Comparison of ENCODE assay signal across 11 cellular contexts in genomic region chr12:117118838-117119591, GRCh38. TPM values are rescaled to one million over a fixed set of nuclear protein-coding genes. Genes with fewer than 3 reads are reported as not detected.
DNase-seq lines count a peak whose midpoint lies in the region; ATAC-seq and TF ChIP-seq lines count a peak whose summit lies in the region.
"Had no signal": no experiment of that assay in that cellular context is flagged by ENCODE, and none has a peak within 500 bp of the region (broad histone marks: within the 10 kb centered on the region; RNA-seq: fewer than 3 reads in every experiment).

No MANE protein-coding gene starts in this region.

- peak; percentile 7 to 67 (median 58) for ATAC-seq in heart left ventricle
- ATAC-seq in sciatic nerve: peak; percentile 38
- no peak for ATAC-seq in HG03095 (IDR thresholded peaks at IDR 0.05; ENCODE audit: unreplicated experiment)

- peak; percentile 15 for DNase-seq in NCI-H748 (lab: John Stamatoyannopoulos, UW; ENCODE audit: unreplicated experiment)
- DNase-seq in NCI-H748 treated with DMSO at 0.1 percent for 48 hours (lab: John Stamatoyannopoulos, UW): no peak
- peak; percentile 49 for DNase-seq in NT2/D1 (ENCODE audit: low read depth, low spot score)
- DNase-seq in heart left ventricle: peak in 2 of 5 donors; percentile 46 to 55
- DNase-seq in sciatic nerve (ENCODE audit: low spot score): no peak
- DNase-seq in SIG-M5 treated with dmso at 0.1 percent for 504 hours (lab: John Stamatoyannopoulos, UW; ENCODE audit: unreplicated experiment): no peak
- DNase-seq in activated CD8-positive, alpha-beta memory T cell treated with anti-CD3 and anti-CD28 coated beads, Interleukin-2, amount 50 U/mL, for 4 hours: no peak
- DNase-seq: activated CD4-positive, alpha-beta T cell treated with anti-CD3 and anti-CD28 coated beads for 1 hour had no signal

- TF ChIP-seq CTCF in heart left ventricle (IDR thresholded peaks at IDR 0.05): no peak

- H3K4me3 ChIP-seq in NT2/D1 (ENCODE audit: insufficient read length, low read depth) (no peak overlapping the region), heart left ventricle (no peak overlapping the region)
- H3K4me3 ChIP-seq: lung, pancreas had no signal

- H3K9ac ChIP-seq in NT2/D1 (ENCODE audit: insufficient read length, low read depth): peak overlapping the region; percentile 29

- H3K36me3 ChIP-seq in NT2/D1 (ENCODE audit: insufficient read depth, insufficient read length, low read length) (no peaks in the 10 kb centered on the region), heart left ventricle (no peaks in the 10 kb centered on the region)
- H3K36me3 ChIP-seq: pancreas had no signal

- H3K9me3 ChIP-seq in NT2/D1 (ENCODE audit: insufficient read depth, low read length) (no peaks in the 10 kb centered on the region), heart left ventricle (peaks cover 0 to 3% (median 0%) of the 10 kb centered on the region in 12 donors)
- H3K9me3 ChIP-seq: pancreas had no signal

- WGBS in heart left ventricle, 4 donors: 41 to 57% (median 51%) methylated on average over 15 to 18 of the region's 18 CpGs

- no peaks in the 10 kb centered on the region for H3K27me3 ChIP-seq in NT2/D1 (ENCODE audit: insufficient read depth, insufficient read length)
- no peaks in the 10 kb centered on the region for H3K27me3 ChIP-seq in heart left ventricle
- H3K27me3 ChIP-seq: pancreas had no signal

- TF ChIP-seq POLR2A in heart left ventricle (IDR thresholded peaks at IDR 0.05): no peak

- intact Hi-C loops in heart left ventricle (cut with DNase I): loop anchor here (1.0 to 10.0 kb wide), 5 partner anchors 92 to 414 kb away; no protein-coding TSS in a partner anchor
- intact Hi-C loops in sciatic nerve (cut with DNase I): no loop called here

- H3K4me1 ChIP-seq in NT2/D1 (ENCODE audit: insufficient read depth, insufficient read length) (peaks cover 2% of the 10 kb centered on the region), heart left ventricle (peaks cover 12 to 47% (median 24%) of the 10 kb centered on the region in 12 donors)

- H3K27ac ChIP-seq in heart left ventricle: peak overlapping the region in 10 of 12 donors; percentile 13 to 68 (median 34)
- H3K27ac ChIP-seq: pancreas had no signal

RNA-seq across cellular contexts. Expression of gene TESC, which starts 19.8 kb away (rescaled TPM):
- total RNA-seq in heart left ventricle (10 to 100 TPM; 25.2 to 94.1 (median 72.2) TPM), sciatic nerve (16.6 TPM)
- polyA plus RNA-seq in heart left ventricle: 10 to 100 TPM; 40.5 to 88.8 TPM

Comparison
In these comparisons a context has a peak if more than half of its experiments do, and no peak if none do; other contexts are left out.
1. DNase-seq: peak in NCI-H748 (single experiment) and NT2/D1 (single experiment); none in NCI-H748 treated with DMSO at 0.1 percent for 48 hours (single experiment), sciatic nerve (single experiment), SIG-M5 treated with dmso at 0.1 percent for 504 hours (single experiment) and activated CD8-positive, alpha-beta memory T cell treated with anti-CD3 and anti-CD28 coated beads, Interleukin-2, amount 50 U/mL, for 4 hours (single experiment).